35 cellular contexts compared by ENCODE assay signal in the genomic region with DNA sequence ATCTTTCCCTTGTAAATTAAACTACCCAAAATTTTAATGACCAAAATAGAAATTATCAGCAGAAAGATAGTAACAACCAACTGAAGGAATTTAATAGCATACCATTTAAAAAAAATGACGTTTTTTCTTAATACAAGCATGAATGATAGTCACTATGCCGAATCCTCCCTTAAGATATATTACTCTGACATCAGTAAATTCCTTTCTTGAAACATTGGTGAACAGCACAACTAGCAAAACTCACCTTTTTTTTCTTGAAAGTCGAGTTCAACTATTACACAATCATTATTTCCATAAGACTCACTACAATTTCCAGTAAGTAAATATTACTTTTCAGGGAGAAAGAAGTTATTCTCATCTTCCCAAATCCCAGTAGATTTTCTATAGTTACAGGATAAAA.
"Had no signal": no experiment of that assay in that cellular context is flagged by ENCODE, and none has a peak within 500 bp of the region (broad histone marks: within the 10 kb centered on the region; RNA-seq: fewer than 3 reads in every experiment).

No MANE protein-coding gene starts in this region.

- H3K27me3 ChIP-seq: body of pancreas, esophagus muscularis mucosa, heart left ventricle had no signal

- H3K27me3 Mint-ChIP-seq: activated CD4-positive, alpha-beta memory T cell treated with anti-CD3 and anti-CD28 coated beads for 36 hours; activated CD4-positive, alpha-beta T cell treated with anti-CD3 and anti-CD28 coated beads for 36 hours; activated CD4-positive, alpha-beta T cell treated with anti-CD3 and anti-CD28 coated beads, Interleukin-2, amount 10 ng/mL, durations not matched to agents 24 days and 14 days; activated CD8-positive, alpha-beta memory T cell treated with anti-CD3 and anti-CD28 coated beads, Interleukin-2, amount 10 ng/mL, durations not matched to agents 7 days and 5 days; activated naive CD4-positive, alpha-beta T cell treated with anti-CD3 and anti-CD28 coated beads, Interleukin-2, amount 10 ng/mL, durations not matched to agents 7 days and 5 days; activated naive CD8-positive, alpha-beta T cell treated with anti-CD3 and anti-CD28 coated beads, Interleukin-2, amount 10 ng/mL, durations not matched to agents 7 days and 5 days; effector memory CD8-positive, alpha-beta T cell; T-helper 17 cell had no signal

- H3K27ac Mint-ChIP-seq: activated CD4-positive, alpha-beta memory T cell treated with anti-CD3 and anti-CD28 coated beads for 36 hours; activated CD4-positive, alpha-beta T cell treated with anti-CD3 and anti-CD28 coated beads for 36 hours; activated CD4-positive, alpha-beta T cell treated with anti-CD3 and anti-CD28 coated beads, Interleukin-2, amount 10 ng/mL, durations not matched to agents 24 days and 14 days; activated CD8-positive, alpha-beta memory T cell treated with anti-CD3 and anti-CD28 coated beads, Interleukin-2, amount 10 ng/mL, durations not matched to agents 7 days and 5 days; activated CD8-positive, alpha-beta T cell treated with anti-CD3 and anti-CD28 coated beads, Interleukin-2, amount 10 ng/mL, durations not matched to agents 7 days and 5 days; activated naive CD4-positive, alpha-beta T cell treated with anti-CD3 and anti-CD28 coated beads, Interleukin-2, amount 10 ng/mL, durations not matched to agents 7 days and 5 days; activated naive CD4-positive, alpha-beta T cell treated with anti-CD3 and anti-CD28 coated beads, Interleukin-2, amount 50 U/mL, for 72 hours; activated naive CD8-positive, alpha-beta T cell treated with anti-CD3 and anti-CD28 coated beads, Interleukin-2, amount 10 ng/mL, durations not matched to agents 7 days and 5 days; activated T-helper 1 cell treated with anti-CD3 and anti-CD28 coated beads, Interleukin-12 subunit alpha, Interleukin-12 subunit beta, Interleukin-2, Interleukin-4 antibody, amounts not matched to agents 30 ng/mL and 10 ng/mL and 1 ng/mL, durations not matched to agents 14 hours and 24 hours and 36 hours; activated T-helper 2 cell treated with anti-CD3 and anti-CD28 coated beads, Interferon-gamma antibody, Interleukin-2, Interleukin-4, amounts not matched to agents 10 μg/mL and 5 μg/mL and 100 μg/mL, durations not matched to agents 14 hours and 24 hours and 36 hours; effector memory CD8-positive, alpha-beta T cell; T-helper 17 cell; T-helper 2 cell treated with Interferon-gamma antibody and Interleukin-4, amounts not matched to agents 5 μg/mL and 100 μg/mL, for 36 hours had no signal

- H3K4me1 ChIP-seq: body of pancreas, esophagus muscularis mucosa, heart left ventricle had no signal

- H3K4me3 Mint-ChIP-seq: activated CD4-positive, alpha-beta memory T cell treated with anti-CD3 and anti-CD28 coated beads for 36 hours; activated CD4-positive, alpha-beta T cell treated with anti-CD3 and anti-CD28 coated beads for 36 hours; activated CD4-positive, alpha-beta T cell treated with anti-CD3 and anti-CD28 coated beads, Interleukin-2, amount 10 ng/mL, durations not matched to agents 24 days and 14 days; activated CD8-positive, alpha-beta memory T cell treated with anti-CD3 and anti-CD28 coated beads, Interleukin-2, amount 10 ng/mL, durations not matched to agents 7 days and 5 days; activated CD8-positive, alpha-beta T cell treated with anti-CD3 and anti-CD28 coated beads, Interleukin-2, amount 10 ng/mL, durations not matched to agents 7 days and 5 days; activated naive CD4-positive, alpha-beta T cell treated with anti-CD3 and anti-CD28 coated beads, Interleukin-2, amount 10 ng/mL, durations not matched to agents 7 days and 5 days; activated naive CD8-positive, alpha-beta T cell treated with anti-CD3 and anti-CD28 coated beads, Interleukin-2, amount 10 ng/mL, durations not matched to agents 7 days and 5 days; activated T-helper 1 cell treated with anti-CD3 and anti-CD28 coated beads, Interleukin-12 subunit alpha, Interleukin-12 subunit beta, Interleukin-2, Interleukin-4 antibody, amounts not matched to agents 30 ng/mL and 10 ng/mL and 1 ng/mL, durations not matched to agents 14 hours and 24 hours and 36 hours; effector memory CD8-positive, alpha-beta T cell; T-helper 17 cell; T-helper 2 cell treated with Interferon-gamma antibody and Interleukin-4, amounts not matched to agents 5 μg/mL and 100 μg/mL, for 36 hours had no signal

- H3K36me3 ChIP-seq: esophagus muscularis mucosa, heart left ventricle had no signal

- H3K27ac ChIP-seq: body of pancreas, esophagus muscularis mucosa, heart left ventricle had no signal

- FAIRE-seq: colon, frontal cortex had no signal

- ATAC-seq: activated CD4-positive, alpha-beta T cell treated with anti-CD3 and anti-CD28 coated beads for 36 hours; activated CD8-positive, alpha-beta memory T cell treated with anti-CD3 and anti-CD28 coated beads, Interleukin-2, amount 10 ng/mL, durations not matched to agents 7 days and 5 days; activated CD8-positive, alpha-beta T cell treated with anti-CD3 and anti-CD28 coated beads, Interleukin-2, amount 10 ng/mL, durations not matched to agents 7 days and 5 days; activated naive CD4-positive, alpha-beta T cell treated with anti-CD3 and anti-CD28 coated beads, Interleukin-2, amount 50 U/mL, for 72 hours; body of pancreas; effector memory CD8-positive, alpha-beta T cell; heart left ventricle; T-helper 17 cell had no signal

- DNase-seq: activated CD4-positive, alpha-beta memory T cell treated with anti-CD3 and anti-CD28 coated beads for 36 hours; activated CD4-positive, alpha-beta T cell treated with anti-CD3 and anti-CD28 coated beads for 36 hours; activated CD4-positive, alpha-beta T cell treated with anti-CD3 and anti-CD28 coated beads, Interleukin-2, amount 10 ng/mL, durations not matched to agents 24 days and 14 days; activated CD4-positive, CD25-positive, alpha-beta regulatory T cell; activated CD4-positive, CD25-positive, alpha-beta regulatory T cell treated with anti-CD3 and anti-CD28 coated beads, Interleukin-2, amount 50 U/mL, for 72 hours; activated CD8-positive, alpha-beta memory T cell treated with anti-CD3 and anti-CD28 coated beads, Interleukin-2, amount 10 ng/mL, durations not matched to agents 7 days and 5 days; activated CD8-positive, alpha-beta memory T cell treated with anti-CD3 and anti-CD28 coated beads, Interleukin-2, amount 50 U/mL, for 4 hours; activated CD8-positive, alpha-beta T cell treated with anti-CD3 and anti-CD28 coated beads, Interleukin-2, amount 10 ng/mL, durations not matched to agents 7 days and 5 days; activated gamma-delta T cell; activated naive CD4-positive, alpha-beta T cell; activated naive CD4-positive, alpha-beta T cell treated with anti-CD3 and anti-CD28 coated beads, Interleukin-2, amount 10 ng/mL, durations not matched to agents 7 days and 5 days; activated naive CD8-positive, alpha-beta T cell treated with anti-CD3 and anti-CD28 coated beads, Interleukin-2, amount 10 ng/mL, durations not matched to agents 7 days and 5 days; activated T-cell treated with anti-CD3 and anti-CD28 coated beads, Interleukin-2, amount 50 U/mL, for 1 hour; activated T-cell treated with anti-CD3 and anti-CD28 coated beads, Interleukin-2, amount 50 U/mL, for 48 hours; amniotic stem cell; anterior cingulate cortex; body of pancreas; caudate nucleus; cortex of kidney; dermis blood vessel endothelial cell; effector CD4-positive, alpha-beta T cell; effector memory CD8-positive, alpha-beta T cell; erythroblast; foreskin fibroblast; heart left ventricle; T-helper 1 cell; T-helper 17 cell; T1000 had no signal

- H3K4me3 ChIP-seq: body of pancreas, esophagus muscularis mucosa, heart left ventricle had no signal

- H3K4me1 Mint-ChIP-seq: activated CD4-positive, alpha-beta T cell treated with anti-CD3 and anti-CD28 coated beads for 36 hours; activated CD4-positive, alpha-beta T cell treated with anti-CD3 and anti-CD28 coated beads, Interleukin-2, amount 10 ng/mL, durations not matched to agents 24 days and 14 days; activated CD8-positive, alpha-beta memory T cell treated with anti-CD3 and anti-CD28 coated beads, Interleukin-2, amount 10 ng/mL, durations not matched to agents 7 days and 5 days; activated naive CD4-positive, alpha-beta T cell treated with anti-CD3 and anti-CD28 coated beads, Interleukin-2, amount 10 ng/mL, durations not matched to agents 7 days and 5 days; activated naive CD8-positive, alpha-beta T cell treated with anti-CD3 and anti-CD28 coated beads, Interleukin-2, amount 10 ng/mL, durations not matched to agents 7 days and 5 days; T-helper 17 cell had no signal

- H3K36me3 Mint-ChIP-seq: activated CD4-positive, alpha-beta memory T cell treated with anti-CD3 and anti-CD28 coated beads for 36 hours; activated CD8-positive, alpha-beta memory T cell treated with anti-CD3 and anti-CD28 coated beads, Interleukin-2, amount 10 ng/mL, durations not matched to agents 7 days and 5 days; activated naive CD4-positive, alpha-beta T cell treated with anti-CD3 and anti-CD28 coated beads, Interleukin-2, amount 10 ng/mL, durations not matched to agents 7 days and 5 days; activated naive CD8-positive, alpha-beta T cell treated with anti-CD3 and anti-CD28 coated beads, Interleukin-2, amount 10 ng/mL, durations not matched to agents 7 days and 5 days had no signal

- H3K9me3 ChIP-seq: body of pancreas had no signal
